Comparison of ENCODE assay signal across 1 cellular context in genomic region chr18:48896875-48897511, GRCh38.
TF ChIP-seq lines count a peak whose summit lies in the region.

No MANE protein-coding gene starts in this region.

TF ChIP-seq in HepG2, 621 proteins besides CTCF, POLR2A, EP300 and RAD21 (continued from another document and continues in another):
- TF ChIP-seq IKZF5 (CRISPR knock-in tag; IDR thresholded peaks at IDR 0.05) (peak; percentile 46), ZNF614 (CRISPR knock-in tag; IDR thresholded peaks at IDR 0.05; ENCODE audit: borderline replicate concordance) (peak; percentile 37; the same call in 1 of the 2 replicates), HMG20B (CRISPR knock-in tag; conservative IDR thresholded peaks at IDR 0.05) (0 out of 2 replicates have a peak, but pooled peaks have one; percentile 18), ZMYM3 (CRISPR knock-in tag; IDR thresholded peaks at IDR 0.05) (peak; percentile 54; the same call in 1 of the 2 replicates), HNF4A (CRISPR knock-in tag; IDR thresholded peaks at IDR 0.05) (peak; percentile 28; the same call in 1 of the 2 replicates), JUN (CRISPR knock-in tag; IDR thresholded peaks at IDR 0.05) (peak; percentile 33; the same call in 1 of the 2 replicates), MAFF (IDR thresholded peaks at IDR 0.05; ENCODE audit: low read depth, low read length) (no peak), LCORL (IDR thresholded peaks at IDR 0.05) (no peak), LCORL (CRISPR knock-in tag; IDR thresholded peaks at IDR 0.05) (peak; percentile 87; the same call in 1 of the 2 replicates), SMAD9 (CRISPR knock-in tag; IDR thresholded peaks at IDR 0.05) (no peak), SCMH1 (CRISPR knock-in tag; IDR thresholded peaks at IDR 0.05; ENCODE audit: borderline replicate concordance) (no peak), ZFP37 (CRISPR knock-in tag; IDR thresholded peaks at IDR 0.05; ENCODE audit: borderline replicate concordance) (no peak), ZNF512 (CRISPR knock-in tag; IDR thresholded peaks at IDR 0.05) (0 out of 2 replicates have a peak, but pooled peaks have one; percentile 66), MYC (CRISPR knock-in tag; IDR thresholded peaks at IDR 0.05; ENCODE audit: borderline replicate concordance) (peak; percentile 60; the same call in 1 of the 2 replicates), PRDM10 (CRISPR knock-in tag; IDR thresholded peaks at IDR 0.05; ENCODE audit: low read depth) (0 out of 2 replicates have a peak, but pooled peaks have one; percentile 56), HOXA3 (CRISPR knock-in tag; IDR thresholded peaks at IDR 0.05) (peak; percentile 67), ZBTB46 (CRISPR knock-in tag; IDR thresholded peaks at IDR 0.05; ENCODE audit: borderline replicate concordance) (no peak), ZFP90 (CRISPR knock-in tag; IDR thresholded peaks at IDR 0.05; ENCODE audit: borderline replicate concordance) (peak; percentile 39; the same call in 1 of the 2 replicates), THAP9 (CRISPR knock-in tag; IDR thresholded peaks at IDR 0.05; ENCODE audit: borderline replicate concordance) (peak; percentile 70; the same call in 1 of the 2 replicates), ZNF563 (CRISPR knock-in tag; IDR thresholded peaks at IDR 0.05) (0 out of 2 replicates have a peak, but pooled peaks have one; percentile 42), SOX6 (IDR thresholded peaks at IDR 0.05) (no peak), SOX6 (CRISPR knock-in tag; IDR thresholded peaks at IDR 0.05) (peak; percentile 57; the same call in 1 of the 2 replicates), ZNF709 (CRISPR knock-in tag; IDR thresholded peaks at IDR 0.05) (peak; percentile 50; the same call in 1 of the 2 replicates), AHDC1 (CRISPR knock-in tag; IDR thresholded peaks at IDR 0.05; ENCODE audit: borderline replicate concordance) (no peak), ZNF280D (CRISPR knock-in tag; IDR thresholded peaks at IDR 0.05) (0 out of 2 replicates have a peak, but pooled peaks have one; percentile 20), BORCS8-MEF2B (CRISPR knock-in tag; IDR thresholded peaks at IDR 0.05) (peak; percentile 67; the same call in 1 of the 2 replicates), ZNF276 (CRISPR knock-in tag; IDR thresholded peaks at IDR 0.05; ENCODE audit: low read depth) (peak; percentile 33; the same call in 1 of the 2 replicates), CBFB (CRISPR knock-in tag; IDR thresholded peaks at IDR 0.05) (peak; percentile 92), FOXA1 (IDR thresholded peaks at IDR 0.05) (no peak), FOXA1 (CRISPR knock-in tag; IDR thresholded peaks at IDR 0.05) (peak; percentile 69), ZNF580 (CRISPR knock-in tag; IDR thresholded peaks at IDR 0.05; ENCODE audit: borderline replicate concordance, low read depth) (peak; percentile 73; the same call in 1 of the 2 replicates), FOSL2 (CRISPR knock-in tag; IDR thresholded peaks at IDR 0.05) (peak; percentile 79), MAZ (IDR thresholded peaks at IDR 0.05; ENCODE audit: borderline replicate concordance, low read depth, low read length) (no peak), MAZ (CRISPR knock-in tag; IDR thresholded peaks at IDR 0.05; ENCODE audit: low read depth) (peak; percentile 64; the same call in 1 of the 2 replicates)
